ENCODE assay signal across 8 cellular contexts in genomic region chr3:20450611-20451010, GRCh38.
"Had no signal": no experiment of that assay in that cellular context is flagged by ENCODE, and none has a peak within 500 bp of the region (broad histone marks: within the 10 kb centered on the region; RNA-seq: fewer than 3 reads in every experiment).

No MANE protein-coding gene starts in this region.

- H3K36me3 Mint-ChIP-seq: IgD-negative memory B cell had no signal

- H3K4me3 Mint-ChIP-seq: H9, IgD-negative memory B cell had no signal

- DNase-seq: GM23248, GOT3, H9, HCEC 1CT, KG1 had no signal

- H3K4me1 Mint-ChIP-seq: H9, IgD-negative memory B cell had no signal

- H3K9ac ChIP-seq: GM23248 had no signal

- H3K27me3 Mint-ChIP-seq: IgD-negative memory B cell had no signal

- H2AFZ ChIP-seq: GM23248 had no signal

- H3K27ac ChIP-seq: GM23248, HL-60 had no signal

- H3K27ac Mint-ChIP-seq: H9, IgD-negative memory B cell had no signal

- FAIRE-seq: H54 had no signal

- H3K4me3 ChIP-seq: GM23248 had no signal
